ENCODE assay signal across 9 cellular contexts in the genomic region with DNA sequence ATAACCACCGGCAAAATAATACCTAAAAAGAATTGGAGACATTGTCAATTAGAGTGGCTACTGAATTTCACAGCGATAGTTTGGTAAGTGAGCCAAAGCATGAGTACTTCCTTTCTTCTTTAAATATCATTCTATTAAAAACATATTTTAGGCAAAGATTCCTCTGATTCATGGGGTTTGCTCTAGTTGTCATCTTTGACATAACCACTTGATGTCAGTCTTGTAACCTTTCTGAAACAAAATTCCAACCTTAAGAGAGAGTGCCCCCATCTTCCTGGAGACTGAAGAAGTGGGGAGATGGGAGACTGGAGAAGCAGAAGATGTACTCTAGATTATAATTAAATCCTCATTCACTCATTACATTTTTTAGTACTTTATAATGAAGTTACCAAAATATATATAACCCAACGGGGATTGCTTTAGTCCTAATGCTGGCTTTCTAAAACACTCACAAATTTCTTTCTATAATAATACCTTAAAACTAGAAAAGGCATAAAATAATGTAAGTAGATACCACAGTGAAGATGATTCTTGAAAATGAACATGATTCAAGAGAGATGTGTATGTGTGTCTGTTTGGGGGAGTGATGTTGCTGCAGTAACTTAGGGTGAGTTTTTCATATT.
DNase-seq lines count a peak whose midpoint lies in the region; ATAC-seq and TF ChIP-seq lines count a peak whose summit lies in the region.
"Had no signal": no experiment of that assay in that cellular context is flagged by ENCODE, and none has a peak within 500 bp of the region (broad histone marks: within the 10 kb centered on the region; RNA-seq: fewer than 3 reads in every experiment).

No MANE protein-coding gene starts in this region.

- H3K27ac ChIP-seq in coronary artery, result peak overlapping the region; percentile 6 to 9

- no peak overlapping the region for H3K27ac Mint-ChIP-seq in neural crest cell (ENCODE audit: unreplicated experiment)

- no peaks in the 10 kb centered on the region for H3K27me3 Mint-ChIP-seq in neural crest cell (ENCODE audit: low read depth)

- H3K4me3 ChIP-seq in coronary artery, result peak overlapping the region; percentile 10
- H3K4me3 ChIP-seq: BLaER1 treated with 17β-estradiol and CSF1 and Interleukin-3, amounts not matched to agents 10 nM and 100 nM had no signal

- no peak overlapping the region for H3K4me3 Mint-ChIP-seq in neural crest cell

- no peaks in the 10 kb centered on the region for H3K4me1 Mint-ChIP-seq in neural crest cell

- H3K36me3 Mint-ChIP-seq in neural crest cell (ENCODE audit: low read depth), result no peaks in the 10 kb centered on the region

- peak; percentile 8 for DNase-seq in NCI-H1092 treated with DMSO at 0.1 percent for 48 hours (lab: John Stamatoyannopoulos, UW)
- no peak for DNase-seq in NCI-H1092 (lab: John Stamatoyannopoulos, UW)
- peak; percentile 34 for DNase-seq in NCI-H446 treated with DMSO at 0.1 percent for 48 hours (lab: John Stamatoyannopoulos, UW)
- DNase-seq in coronary artery (ENCODE audit: low spot score), result no peak
- DNase-seq in neural crest cell (ENCODE audit: low read depth, low spot score), result no peak
- DNase-seq in islet precursor cell, result no peak
- no peak for DNase-seq in occipital lobe (lab: John Stamatoyannopoulos, UW)

- TF ChIP-seq CTCF in coronary artery (IDR thresholded peaks at IDR 0.05) (no peak), neural crest cell (conservative IDR thresholded peaks at IDR 0.05) (peak; percentile 67)

- H3K9me3 Mint-ChIP-seq in neural crest cell, result no peaks in the 10 kb centered on the region

- no peak for ATAC-seq in HG03469 (IDR thresholded peaks at IDR 0.05; ENCODE audit: unreplicated experiment)

Comparison
In these comparisons a context has a peak if more than half of its experiments do, and no peak if none do; other contexts are left out.
1. DNase-seq: peak in NCI-H1092 treated with DMSO at 0.1 percent for 48 hours (single experiment) and NCI-H446 treated with DMSO at 0.1 percent for 48 hours (single experiment); none in NCI-H1092 (single experiment), coronary artery (single experiment), neural crest cell (single experiment), islet precursor cell (single experiment) and occipital lobe (single experiment).